8 cellular contexts compared by ENCODE assay signal in genomic region chr11:104798794-104799193, GRCh38.
DNase-seq lines count a peak whose midpoint lies in the region; ATAC-seq and TF ChIP-seq lines count a peak whose summit lies in the region.

No MANE protein-coding gene starts in this region.

- peak in 2 of 3 donors; percentile 21 to 53 for DNase-seq in CD4-positive, CD25-positive, alpha-beta regulatory T cell
- no peak for DNase-seq in head of caudate nucleus
- DNase-seq in psoas muscle = no peak

- peak overlapping the region; percentile 86 to 100 (median 90) for H3K27ac Mint-ChIP-seq in CD4-positive, CD25-positive, alpha-beta regulatory T cell
- peak overlapping the region; percentile 72 for H3K27ac Mint-ChIP-seq in dendritic cell treated with granulocyte-macrophage colony-stimulating factor and Interleukin-4, amounts not matched to agents 40 ng/mL and 50 ng/mL, for 4 days

- peaks cover 0 to 9% (median 4%) of the 10 kb centered on the region in 7 donors for H3K9me3 Mint-ChIP-seq in CD4-positive, CD25-positive, alpha-beta regulatory T cell
- H3K9me3 Mint-ChIP-seq in dendritic cell treated with granulocyte-macrophage colony-stimulating factor and Interleukin-4, amounts not matched to agents 40 ng/mL and 50 ng/mL, for 4 days = no peaks in the 10 kb centered on the region

- TF ChIP-seq POLR2A in gastroesophageal sphincter (IDR thresholded peaks at IDR 0.05) = no peak

- 17 to 69% methylated on average over 1 of the region's 1 CpG for WGBS in gastroesophageal sphincter (ENCODE audit: low coverage in 1 of 2), 2 donors
- 49 to 76% (median 61%) methylated on average over 1 of the region's 1 CpG for WGBS in psoas muscle, 3 donors

- H3K9me3 ChIP-seq in CD4-positive, CD25-positive, alpha-beta regulatory T cell (ENCODE audit: control insufficient read depth in 2 of 2, low read length in 2 of 2) = peaks cover 5% of the 10 kb centered on the region in 2 experiments
- H3K9me3 ChIP-seq in gastroesophageal sphincter (peaks cover 0 to 9% (median 0%) of the 10 kb centered on the region in 3 donors), psoas muscle (no peaks in the 10 kb centered on the region)

- no peaks in the 10 kb centered on the region for H3K36me3 ChIP-seq in CD4-positive, CD25-positive, alpha-beta regulatory T cell (ENCODE audit: control insufficient read depth, insufficient read depth, low read length)
- H3K36me3 ChIP-seq in gastroesophageal sphincter = no peaks in the 10 kb centered on the region
- H3K36me3 ChIP-seq in psoas muscle (ENCODE audit: insufficient read depth in 1 of 2, low read depth in 1 of 2) = no peaks in the 10 kb centered on the region

- TF ChIP-seq CTCF in gastroesophageal sphincter (IDR thresholded peaks at IDR 0.05) = no peak
- no peak for TF ChIP-seq CTCF in psoas muscle (IDR thresholded peaks at IDR 0.05)

- H3K27me3 ChIP-seq in CD4-positive, CD25-positive, alpha-beta regulatory T cell (ENCODE audit: control insufficient read depth, insufficient read depth, low read length) = no peaks in the 10 kb centered on the region
- H3K27me3 ChIP-seq in gastroesophageal sphincter (no peaks in the 10 kb centered on the region), psoas muscle (ENCODE audit: insufficient read depth in 3 of 3, low read length in 2 of 3) (no peaks in the 10 kb centered on the region)

- H3K27ac ChIP-seq in CD4-positive, CD25-positive, alpha-beta regulatory T cell (ENCODE audit: insufficient read depth, low read length, poor library complexity, severe bottlenecking) = peak overlapping the region; percentile 56
- no peak overlapping the region for H3K27ac ChIP-seq in gastroesophageal sphincter
- no peak overlapping the region for H3K27ac ChIP-seq in psoas muscle

- intact Hi-C loops in dendritic cell treated with granulocyte-macrophage colony-stimulating factor and Interleukin-4, amounts not matched to agents 40 ng/mL and 50 ng/mL, for 4 days (cut with micrococcal nuclease) = no loop called here
- intact Hi-C loops in head of caudate nucleus (cut with DNase I) (no loop called here), psoas muscle (cut with DNase I) (no loop called here)

- peaks cover 23% of the 10 kb centered on the region for H3K4me1 ChIP-seq in CD4-positive, CD25-positive, alpha-beta regulatory T cell (ENCODE audit: control insufficient read depth, insufficient read depth, low read length, poor library complexity, severe bottlenecking)
- H3K4me1 ChIP-seq in gastroesophageal sphincter (no peaks in the 10 kb centered on the region), psoas muscle (no peaks in the 10 kb centered on the region)

- peaks cover 30 to 38% (median 35%) of the 10 kb centered on the region in 4 donors for H3K4me1 Mint-ChIP-seq in CD4-positive, CD25-positive, alpha-beta regulatory T cell
- peaks cover 16% of the 10 kb centered on the region for H3K4me1 Mint-ChIP-seq in dendritic cell treated with granulocyte-macrophage colony-stimulating factor and Interleukin-4, amounts not matched to agents 40 ng/mL and 50 ng/mL, for 4 days (ENCODE audit: low read depth)

- H3K27me3 Mint-ChIP-seq in CD4-positive, CD25-positive, alpha-beta regulatory T cell = no peaks in the 10 kb centered on the region
- no peaks in the 10 kb centered on the region for H3K27me3 Mint-ChIP-seq in dendritic cell treated with granulocyte-macrophage colony-stimulating factor and Interleukin-4, amounts not matched to agents 40 ng/mL and 50 ng/mL, for 4 days

- H3K36me3 Mint-ChIP-seq in CD4-positive, CD25-positive, alpha-beta regulatory T cell = peaks cover 3% of the 10 kb centered on the region
- no peaks in the 10 kb centered on the region for H3K36me3 Mint-ChIP-seq in dendritic cell treated with granulocyte-macrophage colony-stimulating factor and Interleukin-4, amounts not matched to agents 40 ng/mL and 50 ng/mL, for 4 days (ENCODE audit: low read depth)

- H3K4me3 Mint-ChIP-seq in CD4-positive, CD25-positive, alpha-beta regulatory T cell = peak overlapping the region; percentile 16 to 86 (median 72)
- H3K4me3 Mint-ChIP-seq in dendritic cell treated with granulocyte-macrophage colony-stimulating factor and Interleukin-4, amounts not matched to agents 40 ng/mL and 50 ng/mL, for 4 days = no peak overlapping the region

- H3K4me3 ChIP-seq in CD4-positive, CD25-positive, alpha-beta regulatory T cell (ENCODE audit: low read depth, low read length) = peak overlapping the region; percentile 93
- H3K4me3 ChIP-seq in gastroesophageal sphincter = peak overlapping the region in 1 of 2 donors; percentile 12
- no peak overlapping the region for H3K4me3 ChIP-seq in psoas muscle

- ATAC-seq in CD4-positive, CD25-positive, alpha-beta regulatory T cell (ENCODE audit: low read depth in 2 of 2) = peak; percentile 35 to 43
- ATAC-seq in GM21367 (IDR thresholded peaks at IDR 0.05; ENCODE audit: unreplicated experiment) (peak; percentile 51), HG03442 (IDR thresholded peaks at IDR 0.05; ENCODE audit: unreplicated experiment) (peak; percentile 48), gastroesophageal sphincter (no peak), HG02970 (IDR thresholded peaks at IDR 0.05; ENCODE audit: low FRiP score, unreplicated experiment) (no peak), psoas muscle (no peak)

- TF ChIP-seq EP300 in gastroesophageal sphincter (IDR thresholded peaks at IDR 0.05) = no peak

Comparison
In these comparisons a context has a peak if more than half of its experiments do, and no peak if none do; other contexts are left out.
1. ATAC-seq: peak in CD4-positive, CD25-positive, alpha-beta regulatory T cell (2 of 2), GM21367 (single experiment) and HG03442 (single experiment); none in gastroesophageal sphincter (single experiment), HG02970 (single experiment) and psoas muscle (0 of 4).
2. DNase-seq: peak in CD4-positive, CD25-positive, alpha-beta regulatory T cell (2 of 3); none in head of caudate nucleus (0 of 42) and psoas muscle (0 of 2).